7 cellular contexts compared by ENCODE assay signal in the genomic region with DNA sequence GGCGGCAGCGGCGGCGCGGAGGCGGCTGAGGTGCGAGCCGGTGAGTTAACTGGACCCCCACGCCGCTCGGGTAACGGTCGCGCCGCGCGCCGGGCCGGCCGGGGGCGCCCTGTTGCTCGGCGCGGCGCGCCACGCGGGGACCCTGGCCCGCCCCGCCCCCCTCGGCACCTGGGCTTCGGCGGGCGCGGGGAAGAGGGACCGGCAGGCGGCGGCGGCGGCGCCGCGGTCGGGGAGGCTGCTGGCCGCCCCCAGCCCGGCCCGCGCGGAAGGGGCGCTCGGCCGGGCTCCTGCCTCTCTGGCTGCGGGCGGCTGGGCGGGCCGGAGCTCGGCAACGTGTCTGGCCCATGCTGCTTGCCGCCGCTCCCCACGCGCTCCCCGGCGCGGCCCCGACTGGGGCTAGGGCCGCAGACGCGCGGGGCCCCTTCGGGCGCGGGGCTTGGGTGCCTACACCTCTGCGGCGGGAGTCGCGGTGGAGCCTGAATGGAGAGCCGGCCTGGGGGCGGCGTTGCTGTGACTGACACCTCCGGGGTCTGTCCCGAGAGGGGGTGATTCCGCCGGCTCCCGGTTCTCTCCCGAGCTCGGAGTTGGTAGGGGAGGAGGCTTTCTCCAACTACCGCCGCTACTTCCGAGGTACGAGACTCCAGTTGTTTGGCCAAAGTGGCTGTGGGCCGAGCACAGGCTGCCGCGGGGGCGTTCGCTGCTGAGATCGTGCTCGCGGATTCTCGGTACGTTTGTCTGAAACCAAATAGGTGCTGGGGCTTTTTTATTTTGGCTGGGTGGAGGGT. TPM values are rescaled to one million over a fixed set of nuclear protein-coding genes. Genes with fewer than 3 reads are reported as not detected.
DNase-seq lines count a peak whose midpoint lies in the region; ATAC-seq, FAIRE-seq and TF ChIP-seq lines count a peak whose summit lies in the region.

No MANE protein-coding gene starts in this region.

- FAIRE-seq in GM12892 (lab: Jason Lieb, UNC): peak; percentile 53

- peaks cover 12% of the 10 kb centered on the region; the same call in 1 of the 2 replicates for H3K79me2 ChIP-seq in Karpas-422 (ENCODE audit: low read length)

- H2AFZ ChIP-seq in Karpas-422 (ENCODE audit: low read length): peak overlapping the region; percentile 84

- no peak for TF ChIP-seq CTCF in VCaP (conservative IDR thresholded peaks at IDR 0.05)

- peaks cover 45% of the 10 kb centered on the region for H3K4me1 ChIP-seq in Karpas-422 (ENCODE audit: low read length)

- ATAC-seq in left colon: peak; percentile 51

- H3K9ac ChIP-seq in Karpas-422 (ENCODE audit: low read length): peak overlapping the region; percentile 74

- no peak overlapping the region for H3K27ac ChIP-seq in Karpas-422 (ENCODE audit: low read length)
- peak overlapping the region; percentile 94 for H3K27ac ChIP-seq in VCaP

- peak overlapping the region; percentile 83 for H3K4me3 ChIP-seq in Karpas-422 (ENCODE audit: low read length)

- DNase-seq in GM12892 (ENCODE audit: insufficient read length): peak; percentile 38
- peak; percentile 24 for DNase-seq in GOT3 (lab: John Stamatoyannopoulos, UW)
- peak; percentile 72 for DNase-seq in Karpas-422
- peak; percentile 7 for DNase-seq in cerebellum (ENCODE audit: low spot score)
- DNase-seq in left colon: peak; percentile 30 to 55
- peak; percentile 42 to 54 for DNase-seq in stimulated activated CD4-positive, alpha-beta T cell treated with anti-CD3 and anti-CD28 coated beads, Interleukin-2, amount 100 ng/mL, for 24 hours

- peaks cover 25% of the 10 kb centered on the region for H4K20me1 ChIP-seq in Karpas-422 (ENCODE audit: insufficient read depth, low read depth, low read length)

- no peaks in the 10 kb centered on the region for H3K36me3 ChIP-seq in Karpas-422 (ENCODE audit: insufficient read depth, low read length)

- intact Hi-C loops in left colon (cut with DNase I, micrococcal nuclease): loop anchor here in 1 of 2 donors (10.0 kb wide), 1 partner anchor 91 kb away; no protein-coding TSS in a partner anchor

- TF ChIP-seq POLR2A in GM12892 (IDR thresholded peaks at IDR 0.05; ENCODE audit: low read depth, low read length): peak; percentile 19; the same call in 1 of the 2 replicates

- peak overlapping the region; percentile 96 for H3K4me2 ChIP-seq in Karpas-422 (ENCODE audit: low read depth, low read length, poor library complexity, severe bottlenecking)

- H3K9me2 ChIP-seq in Karpas-422 (replicated peaks; ENCODE audit: insufficient read depth, low read length): no peaks in the 10 kb centered on the region

- H3K27me3 ChIP-seq in Karpas-422 (ENCODE audit: low read length): no peaks in the 10 kb centered on the region

- H3K9me3 ChIP-seq in Karpas-422 (ENCODE audit: low read length): no peaks in the 10 kb centered on the region

RNA-seq across cellular contexts. Expression of a gene that starts 0.5 kb away (rescaled TPM):
- polyA plus RNA-seq in GM12892 (2012; ENCODE audit: missing spikeins): 22.9 TPM
- total RNA-seq in Karpas-422 (2014; rRNA removed; shearing (Covaris generic); ENCODE audit: low replicate concordance): 6.3 and 6.9 TPM in 2 replicates
- total RNA-seq in cerebellum (81.8 TPM), left colon (1 to 10 TPM; 6.7 TPM)

Comparison
In these comparisons a context has a peak if more than half of its experiments do, and no peak if none do; other contexts are left out.
1. DNase-seq: peak in every context shown above with its lines; median percentile 72 in Karpas-422; 48 in stimulated activated CD4-positive, alpha-beta T cell treated with anti-CD3 and anti-CD28 coated beads, Interleukin-2, amount 100 ng/mL, for 24 hours; 42 in left colon; 38 in GM12892; 24 in GOT3; 7 in cerebellum.
2. RNA of a gene that starts 0.5 kb away (total RNA-seq): 81.8 TPM in cerebellum (single experiment); 6.7 TPM in left colon and 6.3 to 6.9 TPM in Karpas-422; every median in the first group is over 10 times any median in the second.